19 cellular contexts compared by ENCODE assay signal in the genomic region with DNA sequence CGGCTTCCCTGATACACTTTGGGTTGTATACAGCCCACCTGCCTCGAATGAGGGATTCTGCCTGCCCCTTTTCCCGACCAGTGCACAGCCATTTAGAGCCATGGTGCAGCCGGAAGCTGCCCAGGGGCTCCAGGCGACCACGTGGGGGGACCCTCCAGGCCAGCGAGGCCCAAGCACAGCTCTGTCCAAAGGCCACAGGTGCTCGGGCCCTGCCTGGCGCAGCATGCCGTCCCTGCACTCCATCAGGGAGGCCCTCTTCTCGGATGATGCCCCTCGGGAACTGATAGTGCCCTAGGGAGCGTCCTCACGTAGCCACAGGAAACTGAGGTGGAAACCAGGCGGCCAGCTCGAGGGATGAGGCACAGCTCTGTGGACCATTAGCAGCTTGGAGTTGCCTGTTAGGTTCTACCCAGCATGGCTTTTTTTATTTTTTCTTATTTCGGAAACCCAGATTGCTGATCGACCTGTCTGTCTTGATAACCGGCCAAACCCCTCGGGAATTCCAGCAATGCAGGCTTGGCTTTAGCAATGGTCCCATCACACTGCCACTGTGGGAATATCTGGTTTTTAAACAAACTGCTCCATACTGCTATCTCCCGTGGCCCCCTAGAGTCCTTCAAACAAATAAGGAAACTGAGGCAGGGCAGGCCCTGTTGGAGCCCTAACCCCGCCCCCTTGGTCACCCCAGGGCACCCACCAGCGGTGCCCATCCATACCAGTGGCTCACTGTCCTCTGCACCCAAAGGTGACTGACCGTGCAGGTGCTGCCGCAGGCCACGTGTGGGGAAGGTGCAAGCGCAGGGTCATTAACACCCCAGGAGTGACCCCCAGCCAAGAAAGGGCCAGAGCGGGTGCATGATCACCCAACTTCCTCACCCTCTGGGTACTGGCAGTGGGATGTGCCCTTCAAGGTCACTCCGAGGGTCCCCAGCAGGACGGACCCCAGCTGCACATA. TPM values are rescaled to one million over a fixed set of nuclear protein-coding genes. Genes with fewer than 3 reads are reported as not detected.
A peak's percentile ranks its signal among the peaks of the same experiment; 100 is the strongest.
DNase-seq lines count a peak whose midpoint lies in the region; ATAC-seq and TF ChIP-seq lines count a peak whose summit lies in the region.
"Had no signal": no experiment of that assay in that cellular context is flagged by ENCODE, and none has a peak within 500 bp of the region (broad histone marks: within the 10 kb centered on the region; RNA-seq: fewer than 3 reads in every experiment).

No MANE protein-coding gene starts in this region.

- no peak overlapping the region for H3K4me3 Mint-ChIP-seq in WTC11
- no peak overlapping the region for H3K4me3 Mint-ChIP-seq in T-helper 17 cell
- H3K4me3 Mint-ChIP-seq: CD14-positive monocyte had no signal

- H3K4me1 ChIP-seq in right atrium auricular region: peaks cover 0 to 5% of the 10 kb centered on the region in 2 donors
- H3K4me1 ChIP-seq in thoracic aorta (ENCODE audit: control insufficient read depth in 1 of 2, low read depth in 2 of 2): peaks cover 22 to 61% of the 10 kb centered on the region in 2 donors
- H3K4me1 ChIP-seq: SJCRH30 had no signal

- H3K36me3 Mint-ChIP-seq in WTC11 (no peaks in the 10 kb centered on the region), T-helper 17 cell (ENCODE audit: low read depth) (no peaks in the 10 kb centered on the region)
- H3K36me3 Mint-ChIP-seq: CD14-positive monocyte had no signal

- H3K4me3 ChIP-seq in right atrium auricular region: no peak overlapping the region
- no peak overlapping the region for H3K4me3 ChIP-seq in thoracic aorta
- no peak overlapping the region for H3K4me3 ChIP-seq in brain microvascular endothelial cell (ENCODE audit: low read depth, low read length)
- H3K4me3 ChIP-seq: SJCRH30 had no signal

- H3K27me3 Mint-ChIP-seq in WTC11 (ENCODE audit: low read depth) (peaks cover 4% of the 10 kb centered on the region), T-helper 17 cell (peaks cover 12% of the 10 kb centered on the region)

- H3K36me3 ChIP-seq in right atrium auricular region: no peaks in the 10 kb centered on the region
- H3K36me3 ChIP-seq in thoracic aorta: peaks cover 7% of the 10 kb centered on the region
- no peaks in the 10 kb centered on the region for H3K36me3 ChIP-seq in brain microvascular endothelial cell (replicated peaks)
- H3K36me3 ChIP-seq: SJCRH30 had no signal

- H3K9me3 ChIP-seq in right atrium auricular region (no peaks in the 10 kb centered on the region), thoracic aorta (no peaks in the 10 kb centered on the region), T-helper 17 cell (ENCODE audit: control insufficient read depth, low read length, poor library complexity, severe bottlenecking) (no peaks in the 10 kb centered on the region)
- H3K9me3 ChIP-seq: SJCRH30 had no signal

- H3K4me1 Mint-ChIP-seq in WTC11 (peaks cover 11% of the 10 kb centered on the region; the same call in 1 of the 2 replicates), T-helper 17 cell (no peaks in the 10 kb centered on the region)
- H3K4me1 Mint-ChIP-seq: CD14-positive monocyte had no signal

- no peaks in the 10 kb centered on the region for H3K9me3 Mint-ChIP-seq in WTC11
- H3K9me3 Mint-ChIP-seq: CD14-positive monocyte had no signal

- DNase-seq in left ventricle myocardium superior (peak; percentile 17), right atrium auricular region (ENCODE audit: low spot score) (no peak), WTC11 (ENCODE audit: low spot score) (no peak), left lobe of liver (ENCODE audit: low spot score) (peak; percentile 77), thoracic aorta (ENCODE audit: low spot score) (no peak), brain microvascular endothelial cell (no peak), amniotic stem cell (lab: John Stamatoyannopoulos, UW) (no peak), T-helper 17 cell (no peak)
- DNase-seq: DMS153, HCEC 1CT, NCI-H1417, NCI-H187 treated with DMSO at 0.1 percent for 48 hours, NCI-H2171, NCI-H446 treated with DMSO at 0.1 percent for 48 hours, OCI-M1, RPMI8226, SJCRH30 had no signal

- in situ Hi-C loops in brain microvascular endothelial cell (cut with HindIII; ENCODE audit: low pct_ligation_motif_present, low sequenced_read_pairs): no loop called here

- POLR2A ChIA-PET in WTC11 (lab: Charles Lee): no interaction called here

- no peaks in the 10 kb centered on the region for H3K27me3 ChIP-seq in right atrium auricular region
- H3K27me3 ChIP-seq in thoracic aorta (replicated peaks; ENCODE audit: insufficient read depth): no peaks in the 10 kb centered on the region
- H3K27me3 ChIP-seq in brain microvascular endothelial cell (replicated peaks): no peaks in the 10 kb centered on the region
- H3K27me3 ChIP-seq: SJCRH30 had no signal

- TF ChIP-seq CTCF in right atrium auricular region (IDR thresholded peaks at IDR 0.05): no peak
- TF ChIP-seq CTCF in WTC11 (IDR thresholded peaks at IDR 0.05): no peak
- TF ChIP-seq CTCF in thoracic aorta (IDR thresholded peaks at IDR 0.05): no peak
- TF ChIP-seq CTCF in brain microvascular endothelial cell (IDR thresholded peaks at IDR 0.05; ENCODE audit: low read depth, low read length, missing control alignments): no peak

- peak overlapping the region in 1 of 2 donors; percentile 10 for H3K27ac ChIP-seq in right atrium auricular region
- peak overlapping the region; percentile 62 to 67 for H3K27ac ChIP-seq in thoracic aorta
- H3K27ac ChIP-seq in brain microvascular endothelial cell: no peak overlapping the region
- H3K27ac ChIP-seq: SJCRH30 had no signal

- CTCF ChIA-PET in WTC11 (lab: Charles Lee): interaction anchor here (1.0 to 3.5 kb wide), 6 partner anchors 13 to 257 kb away, joined by 3 to 23 read pairs (median 8); no protein-coding TSS in a partner anchor

- H3K27ac Mint-ChIP-seq in WTC11: no peak overlapping the region
- no peak overlapping the region for H3K27ac Mint-ChIP-seq in T-helper 17 cell
- H3K27ac Mint-ChIP-seq: CD14-positive monocyte had no signal

- intact Hi-C loops in left ventricle myocardium superior (cut with micrococcal nuclease): no loop called here

- ATAC-seq in left ventricle myocardium superior (no peak), WTC11 (no peak), left lobe of liver (peak; percentile 73), thoracic aorta (ENCODE audit: insufficient number of reproducible peaks, low FRiP score, low read depth) (no peak), T-helper 17 cell (no peak)

TF ChIP-seq in WTC11, 78 proteins besides CTCF, POLR2A, EP300 and RAD21:
- no peak for TF ChIP-seq ZNF219 (CRISPR knock-in tag; IDR thresholded peaks at IDR 0.05; ENCODE audit: borderline replicate concordance)
- no peak for TF ChIP-seq MYBL2 (CRISPR knock-in tag; IDR thresholded peaks at IDR 0.05)
- TF ChIP-seq ZBTB21 (CRISPR knock-in tag; IDR thresholded peaks at IDR 0.05; ENCODE audit: borderline replicate concordance): no peak
- TF ChIP-seq FOXP1 (CRISPR knock-in tag; IDR thresholded peaks at IDR 0.05; ENCODE audit: borderline replicate concordance): 0 out of 2 replicates have a peak, but pooled peaks have one; percentile 19
- TF ChIP-seq SP1 (CRISPR knock-in tag; conservative IDR thresholded peaks at IDR 0.05): no peak
- TF ChIP-seq HMGA2 (CRISPR knock-in tag; IDR thresholded peaks at IDR 0.05): no peak
- TF ChIP-seq, protein P1, sequence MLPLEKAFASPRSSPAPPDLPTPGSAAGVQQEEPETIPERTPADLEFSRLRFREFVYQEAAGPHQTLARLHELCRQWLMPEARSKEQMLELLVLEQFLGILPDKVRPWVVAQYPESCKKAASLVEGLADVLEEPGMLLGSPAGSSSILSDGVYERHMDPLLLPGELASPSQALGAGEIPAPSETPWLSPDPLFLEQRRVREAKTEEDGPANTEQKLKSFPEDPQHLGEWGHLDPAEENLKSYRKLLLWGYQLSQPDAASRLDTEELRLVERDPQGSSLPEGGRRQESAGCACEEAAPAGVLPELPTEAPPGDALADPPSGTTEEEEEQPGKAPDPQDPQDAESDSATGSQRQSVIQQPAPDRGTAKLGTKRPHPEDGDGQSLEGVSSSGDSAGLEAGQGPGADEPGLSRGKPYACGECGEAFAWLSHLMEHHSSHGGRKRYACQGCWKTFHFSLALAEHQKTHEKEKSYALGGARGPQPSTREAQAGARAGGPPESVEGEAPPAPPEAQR (CRISPR knock-in tag; IDR thresholded peaks at IDR 0.05): no peak
- TF ChIP-seq, protein P2, sequence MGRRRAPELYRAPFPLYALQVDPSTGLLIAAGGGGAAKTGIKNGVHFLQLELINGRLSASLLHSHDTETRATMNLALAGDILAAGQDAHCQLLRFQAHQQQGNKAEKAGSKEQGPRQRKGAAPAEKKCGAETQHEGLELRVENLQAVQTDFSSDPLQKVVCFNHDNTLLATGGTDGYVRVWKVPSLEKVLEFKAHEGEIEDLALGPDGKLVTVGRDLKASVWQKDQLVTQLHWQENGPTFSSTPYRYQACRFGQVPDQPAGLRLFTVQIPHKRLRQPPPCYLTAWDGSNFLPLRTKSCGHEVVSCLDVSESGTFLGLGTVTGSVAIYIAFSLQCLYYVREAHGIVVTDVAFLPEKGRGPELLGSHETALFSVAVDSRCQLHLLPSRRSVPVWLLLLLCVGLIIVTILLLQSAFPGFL (CRISPR knock-in tag; IDR thresholded peaks at IDR 0.05; ENCODE audit: borderline replicate concordance): no peak

RNA-seq across cellular contexts. Expression of a gene that starts 8.0 kb away (rescaled TPM):
- total RNA-seq in left ventricle myocardium superior: 6.8 TPM
- 10 to 100 TPM; 10.2 to 29.4 TPM for total RNA-seq in right atrium auricular region
- 4.1 to 5.0 TPM (median 4.7 TPM) in 3 replicates for total RNA-seq in WTC11 (2021)
- total RNA-seq in left lobe of liver: 260 TPM
- total RNA-seq in thoracic aorta: 100 to 1,000 TPM; 122 to 161 TPM
- under 1 TPM in 1 of 2 donors, not detected in 1; 0.34 TPM for total RNA-seq in T-helper 17 cell
- total RNA-seq: LHCN-M2 had no signal

Comparison
In these comparisons a context has a peak if more than half of its experiments do, and no peak if none do; other contexts are left out.
1. DNase-seq: peak in left ventricle myocardium superior (single experiment) and left lobe of liver (single experiment); none in right atrium auricular region (single experiment), WTC11 (single experiment), thoracic aorta (single experiment), brain microvascular endothelial cell (single experiment), amniotic stem cell (single experiment) and T-helper 17 cell (0 of 3).